ENCODE assay signal across 1 cellular context in genomic region chr2:186693446-186693842, GRCh38.
TF ChIP-seq lines count a peak whose summit lies in the region.

No MANE protein-coding gene starts in this region.

TF ChIP-seq in GM12878, 131 proteins besides CTCF, POLR2A, EP300 and RAD21 (continued from another document):
- TF ChIP-seq SIN3A (IDR thresholded peaks at IDR 0.05; ENCODE audit: low read depth, low read length): no peak
- no peak for TF ChIP-seq MTA3 (IDR thresholded peaks at IDR 0.05; ENCODE audit: borderline replicate concordance, low read length)
- TF ChIP-seq SMAD1 (IDR thresholded peaks at IDR 0.05; ENCODE audit: low read depth, partially characterized antibody): no peak
- TF ChIP-seq REST (IDR thresholded peaks at IDR 0.05; ENCODE audit: low read depth, low read length): no peak
- TF ChIP-seq MTA2 (IDR thresholded peaks at IDR 0.05; ENCODE audit: low read depth): no peak
- no peak for TF ChIP-seq NRF1 (conservative IDR thresholded peaks at IDR 0.05; ENCODE audit: low read depth, low read length)
- no peak for TF ChIP-seq STAT1 (conservative IDR thresholded peaks at IDR 0.05)
- no peak for TF ChIP-seq WRNIP1 (IDR thresholded peaks at IDR 0.05; ENCODE audit: borderline replicate concordance, low read depth, low read length)
- TF ChIP-seq MLLT1 (IDR thresholded peaks at IDR 0.05): no peak
- no peak for TF ChIP-seq MYC (IDR thresholded peaks at IDR 0.05; ENCODE audit: insufficient read depth, insufficient read length, insufficient replicate concordance, low read length, severe bottlenecking)
- no peak for TF ChIP-seq CUX1 (IDR thresholded peaks at IDR 0.05; ENCODE audit: insufficient replicate concordance, low read depth, low read length)
- TF ChIP-seq, protein P1, sequence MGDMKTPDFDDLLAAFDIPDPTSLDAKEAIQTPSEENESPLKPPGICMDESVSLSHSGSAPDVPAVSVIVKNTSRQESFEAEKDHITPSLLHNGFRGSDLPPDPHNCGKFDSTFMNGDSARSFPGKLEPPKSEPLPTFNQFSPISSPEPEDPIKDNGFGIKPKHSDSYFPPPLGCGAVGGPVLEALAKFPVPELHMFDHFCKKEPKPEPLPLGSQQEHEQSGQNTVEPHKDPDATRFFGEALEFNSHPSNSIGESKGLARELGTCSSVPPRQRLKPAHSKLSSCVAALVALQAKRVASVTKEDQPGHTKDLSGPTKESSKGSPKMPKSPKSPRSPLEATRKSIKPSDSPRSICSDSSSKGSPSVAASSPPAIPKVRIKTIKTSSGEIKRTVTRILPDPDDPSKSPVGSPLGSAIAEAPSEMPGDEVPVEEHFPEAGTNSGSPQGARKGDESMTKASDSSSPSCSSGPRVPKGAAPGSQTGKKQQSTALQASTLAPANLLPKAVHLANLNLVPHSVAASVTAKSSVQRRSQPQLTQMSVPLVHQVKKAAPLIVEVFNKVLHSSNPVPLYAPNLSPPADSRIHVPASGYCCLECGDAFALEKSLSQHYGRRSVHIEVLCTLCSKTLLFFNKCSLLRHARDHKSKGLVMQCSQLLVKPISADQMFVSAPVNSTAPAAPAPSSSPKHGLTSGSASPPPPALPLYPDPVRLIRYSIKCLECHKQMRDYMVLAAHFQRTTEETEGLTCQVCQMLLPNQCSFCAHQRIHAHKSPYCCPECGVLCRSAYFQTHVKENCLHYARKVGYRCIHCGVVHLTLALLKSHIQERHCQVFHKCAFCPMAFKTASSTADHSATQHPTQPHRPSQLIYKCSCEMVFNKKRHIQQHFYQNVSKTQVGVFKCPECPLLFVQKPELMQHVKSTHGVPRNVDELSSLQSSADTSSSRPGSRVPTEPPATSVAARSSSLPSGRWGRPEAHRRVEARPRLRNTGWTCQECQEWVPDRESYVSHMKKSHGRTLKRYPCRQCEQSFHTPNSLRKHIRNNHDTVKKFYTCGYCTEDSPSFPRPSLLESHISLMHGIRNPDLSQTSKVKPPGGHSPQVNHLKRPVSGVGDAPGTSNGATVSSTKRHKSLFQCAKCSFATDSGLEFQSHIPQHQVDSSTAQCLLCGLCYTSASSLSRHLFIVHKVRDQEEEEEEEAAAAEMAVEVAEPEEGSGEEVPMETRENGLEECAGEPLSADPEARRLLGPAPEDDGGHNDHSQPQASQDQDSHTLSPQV (IDR thresholded peaks at IDR 0.05): no peak
